In genomic region chr2:229129738-229130371, GRCh38 we compare ENCODE assay signal across 9 cellular contexts.
DNase-seq lines count a peak whose midpoint lies in the region; ATAC-seq and TF ChIP-seq lines count a peak whose summit lies in the region.
"Had no signal": no experiment of that assay in that cellular context is flagged by ENCODE, and none has a peak within 500 bp of the region (broad histone marks: within the 10 kb centered on the region; RNA-seq: fewer than 3 reads in every experiment).

No MANE protein-coding gene starts in this region.

- H3K9me2 ChIP-seq in PC-9 (ENCODE audit: insufficient read depth) = no peaks in the 10 kb centered on the region

- POLR2A ChIA-PET in PC-9 (lab: Charles Lee; ENCODE audit: unreplicated experiment) = interaction anchor here (0.6 kb wide), 1 partner anchor 1049 kb away, joined by 6 read pairs; no protein-coding TSS in a partner anchor

- H3F3A ChIP-seq in PC-9 (ENCODE audit: insufficient read depth, low read depth) = no peaks in the 10 kb centered on the region

- ATAC-seq in left colon (peak; percentile 91), upper lobe of right lung (peak; percentile 58)

- no peaks in the 10 kb centered on the region for H3K4me1 Mint-ChIP-seq in activated T-helper 2 cell treated with anti-CD3 and anti-CD28 coated beads, Interferon-gamma antibody, Interleukin-2, Interleukin-4, amounts not matched to agents 10 μg/mL and 5 μg/mL and 100 μg/mL, durations not matched to agents 14 hours and 24 hours and 36 hours (ENCODE audit: low read depth)

- CTCF ChIA-PET in PC-9 (lab: Charles Lee) = no interaction called here

- H3K4me2 ChIP-seq in PC-9 = peak overlapping the region; percentile 58

- H3K79me2 ChIP-seq in PC-9 (ENCODE audit: low read depth) = no peaks in the 10 kb centered on the region

- H4K20me1 ChIP-seq in PC-9 (ENCODE audit: insufficient read depth) = no peaks in the 10 kb centered on the region

- H3K36me3 ChIP-seq in PC-9 (ENCODE audit: low read depth) (no peaks in the 10 kb centered on the region), upper lobe of right lung (no peaks in the 10 kb centered on the region)

- no TSS peak for BruUV-seq in PC-9 (replicated peaks; lab: Mats Ljungman, UMichigan)

- no peaks in the 10 kb centered on the region for H3K27me3 Mint-ChIP-seq in activated T-helper 2 cell treated with anti-CD3 and anti-CD28 coated beads, Interferon-gamma antibody, Interleukin-2, Interleukin-4, amounts not matched to agents 10 μg/mL and 5 μg/mL and 100 μg/mL, durations not matched to agents 14 hours and 24 hours and 36 hours (ENCODE audit: low read depth)

- H3K27ac Mint-ChIP-seq in activated T-helper 2 cell treated with anti-CD3 and anti-CD28 coated beads, Interferon-gamma antibody, Interleukin-2, Interleukin-4, amounts not matched to agents 10 μg/mL and 5 μg/mL and 100 μg/mL, durations not matched to agents 14 hours and 24 hours and 36 hours = no peak overlapping the region

- no peaks in the 10 kb centered on the region for H3K27me3 ChIP-seq in PC-9 (ENCODE audit: insufficient read depth, low read depth)
- no peaks in the 10 kb centered on the region for H3K27me3 ChIP-seq in upper lobe of right lung

- H3K4me3 ChIP-seq in PC-9 = no peak overlapping the region
- no peak overlapping the region for H3K4me3 ChIP-seq in choroid plexus epithelial cell (ENCODE audit: low read depth, low read length)
- H3K4me3 ChIP-seq in upper lobe of right lung = no peak overlapping the region

- TF ChIP-seq CTCF in PC-9 (conservative IDR thresholded peaks at IDR 0.05) = no peak
- TF ChIP-seq CTCF in choroid plexus epithelial cell (conservative IDR thresholded peaks at IDR 0.05; ENCODE audit: low read depth, low read length) = no peak
- no peak for TF ChIP-seq CTCF in upper lobe of right lung (IDR thresholded peaks at IDR 0.05)

- DNase-seq in PC-9 = peak in 1 of 2 experiments; percentile 37
- peak; percentile 6 for DNase-seq in choroid plexus epithelial cell (ENCODE audit: low read depth)
- DNase-seq in left colon = peak; percentile 45 to 58
- DNase-seq in upper lobe of right lung = no peak
- no peak for DNase-seq in activated T-helper 2 cell treated with anti-CD3 and anti-CD28 coated beads, Interferon-gamma antibody, Interleukin-2, Interleukin-4, amounts not matched to agents 10 μg/mL and 5 μg/mL and 100 μg/mL, durations not matched to agents 14 hours and 24 hours and 36 hours (ENCODE audit: low spot score)
- no peak for DNase-seq in NCI-H524 (lab: John Stamatoyannopoulos, UW)
- DNase-seq in ACHN = no peak
- DNase-seq: NCI-H1092 treated with DMSO at 0.1 percent for 48 hours, NCI-H524 treated with DMSO at 0.1 percent for 48 hours had no signal

- H2AFZ ChIP-seq in PC-9 = peak overlapping the region; percentile 66

- H3K4me1 ChIP-seq in PC-9 (replicated peaks; ENCODE audit: insufficient read depth) (peaks cover 14% of the 10 kb centered on the region; the same call in 1 of the 2 replicates), upper lobe of right lung (peaks cover 5% of the 10 kb centered on the region)

- intact Hi-C loops in PC-9 (cut with micrococcal nuclease; ENCODE audit: unreplicated experiment) = no loop called here
- intact Hi-C loops in left colon (cut with DNase I, micrococcal nuclease) = loop anchor here in 1 of 2 donors (5.0 kb wide), 1 partner anchor 142 kb away; the partner anchor contains the start of gene PID1
- intact Hi-C loops in upper lobe of right lung (cut with DNase I) = no loop called here
- intact Hi-C loops in activated T-helper 2 cell treated with anti-CD3 and anti-CD28 coated beads, Interferon-gamma antibody, Interleukin-2, Interleukin-4, amounts not matched to agents 10 μg/mL and 5 μg/mL and 100 μg/mL, durations not matched to agents 14 hours and 24 hours and 36 hours (cut with micrococcal nuclease) = no loop called here

- no peak overlapping the region for H3K4me3 Mint-ChIP-seq in activated T-helper 2 cell treated with anti-CD3 and anti-CD28 coated beads, Interferon-gamma antibody, Interleukin-2, Interleukin-4, amounts not matched to agents 10 μg/mL and 5 μg/mL and 100 μg/mL, durations not matched to agents 14 hours and 24 hours and 36 hours (ENCODE audit: low read depth)

- H3K9me3 Mint-ChIP-seq in activated T-helper 2 cell treated with anti-CD3 and anti-CD28 coated beads, Interferon-gamma antibody, Interleukin-2, Interleukin-4, amounts not matched to agents 10 μg/mL and 5 μg/mL and 100 μg/mL, durations not matched to agents 14 hours and 24 hours and 36 hours = peaks cover 6% of the 10 kb centered on the region

- in situ Hi-C loops in ACHN (cut with HindIII; ENCODE audit: low pct_ligation_motif_present, low pct_unique_long_range_greater_than_20kb, low sequenced_read_pairs) = no loop called here

- H3K27ac ChIP-seq in PC-9 = no peak overlapping the region
- H3K27ac ChIP-seq in upper lobe of right lung = no peak overlapping the region

- H3K9me3 ChIP-seq in PC-9 (ENCODE audit: insufficient read depth, low read depth) (no peaks in the 10 kb centered on the region), upper lobe of right lung (no peaks in the 10 kb centered on the region)

- no peaks in the 10 kb centered on the region for H3K36me3 Mint-ChIP-seq in activated T-helper 2 cell treated with anti-CD3 and anti-CD28 coated beads, Interferon-gamma antibody, Interleukin-2, Interleukin-4, amounts not matched to agents 10 μg/mL and 5 μg/mL and 100 μg/mL, durations not matched to agents 14 hours and 24 hours and 36 hours (ENCODE audit: low read depth)

Comparison
In these comparisons a context has a peak if more than half of its experiments do, and no peak if none do; other contexts are left out.
1. DNase-seq: peak in choroid plexus epithelial cell (single experiment) and left colon (2 of 2); none in upper lobe of right lung (single experiment), activated T-helper 2 cell treated with anti-CD3 and anti-CD28 coated beads, Interferon-gamma antibody, Interleukin-2, Interleukin-4, amounts not matched to agents 10 μg/mL and 5 μg/mL and 100 μg/mL, durations not matched to agents 14 hours and 24 hours and 36 hours (single experiment), NCI-H524 (0 of 2) and ACHN (single experiment).